ENCODE assay signal across 20 cellular contexts in genomic region chr18:43758734-43759133, GRCh38.
"Had no signal": no experiment of that assay in that cellular context is flagged by ENCODE, and none has a peak within 500 bp of the region (broad histone marks: within the 10 kb centered on the region; RNA-seq: fewer than 3 reads in every experiment).

No MANE protein-coding gene starts in this region.

- H3K36me3 ChIP-seq: MG63 had no signal

- H3K9me3 ChIP-seq: MG63 had no signal

- DNase-seq: IMR-90, Karpas-422, KG1, MG63, NCI-H1092 treated with DMSO at 0.1 percent for 48 hours, NCI-H1436, NCI-H187, NCI-H2029, NCI-H2081 treated with DMSO at 0.1 percent for 48 hours, NCI-H2171, NCI-H226, NCI-H446, NCI-H510A, NCI-H524 treated with DMSO at 0.1 percent for 48 hours, NCI-H69, NCI-H774, SHP77 had no signal

- H3K27ac ChIP-seq: RWPE1 had no signal

- ATAC-seq: HepG2, Panc1 had no signal

- H3K27me3 ChIP-seq: MG63 had no signal

- H3K4me3 ChIP-seq: MG63 had no signal
